8 cellular contexts compared by ENCODE assay signal in genomic region chr11:134139873-134140331, GRCh38.
DNase-seq lines count a peak whose midpoint lies in the region; ATAC-seq, FAIRE-seq and TF ChIP-seq lines count a peak whose summit lies in the region.

No MANE protein-coding gene starts in this region.

- peak; percentile 90 for TF ChIP-seq CTCF in psoas muscle (IDR thresholded peaks at IDR 0.05)

- H3K27ac ChIP-seq in right cardiac atrium (ENCODE audit: low read length) = no peak overlapping the region
- H3K27ac ChIP-seq in psoas muscle = no peak overlapping the region

- no peaks in the 10 kb centered on the region for H3K4me1 ChIP-seq in right cardiac atrium (ENCODE audit: control insufficient read depth, insufficient read depth, low read length)
- H3K4me1 ChIP-seq in psoas muscle = no peaks in the 10 kb centered on the region

- H3K4me3 ChIP-seq in Jurkat, Clone E6-1 (ENCODE audit: low read length) = no peak overlapping the region
- H3K4me3 ChIP-seq in right cardiac atrium (ENCODE audit: low read length) = no peak overlapping the region
- no peak overlapping the region for H3K4me3 ChIP-seq in psoas muscle

- intact Hi-C loops in right cardiac atrium (cut with DNase I) = loop anchor here (1.0 to 10.0 kb wide), 5 partner anchors 88 to 215 kb away; no protein-coding TSS in a partner anchor
- intact Hi-C loops in psoas muscle (cut with DNase I) = loop anchor here (1.0 to 5.0 kb wide), 3 partner anchors 89 to 213 kb away; no protein-coding TSS in a partner anchor

- FAIRE-seq in RCC 7860 (lab: Jason Lieb, UNC) = no peak

- no peaks in the 10 kb centered on the region for H3K27me3 ChIP-seq in right cardiac atrium (ENCODE audit: control insufficient read depth, insufficient read depth)
- no peaks in the 10 kb centered on the region for H3K27me3 ChIP-seq in psoas muscle (ENCODE audit: insufficient read depth in 3 of 3, low read length in 2 of 3)

- H3K36me3 ChIP-seq in psoas muscle (ENCODE audit: insufficient read depth in 1 of 2, low read depth in 1 of 2) = peaks cover 0 to under 1% of the 10 kb centered on the region in 2 donors

- no peak for TF ChIP-seq POLR2A in GM18505 (IDR thresholded peaks at IDR 0.05; ENCODE audit: borderline replicate concordance, extremely low read depth, insufficient read depth, insufficient read length)

- 44% methylated on average over 10 of the region's 10 CpGs for WGBS in right cardiac atrium
- 28 to 30% (median 28%) methylated on average over 10 of the region's 10 CpGs for WGBS in psoas muscle, 3 donors

- ATAC-seq in GM18505 (IDR thresholded peaks at IDR 0.05; ENCODE audit: unreplicated experiment) (peak; percentile 80), right cardiac atrium (peak; percentile 87 to 89), psoas muscle (peak; percentile 88 to 96 (median 94)), HG03565 (IDR thresholded peaks at IDR 0.05; ENCODE audit: unreplicated experiment) (no peak)

- DNase-seq in AML-193 (lab: John Stamatoyannopoulos, UW) (peak; percentile 39 to 40), RCC 7860 (ENCODE audit: low spot score) (peak; percentile 25), anterior cingulate cortex (lab: John Stamatoyannopoulos, UW) (peak in 50 of 58 donors; percentile 34 to 91 (median 69)), right cardiac atrium (peak; percentile 40 to 73 (median 64)), psoas muscle (peak in 1 of 2 donors; percentile 40)
- peak; percentile 71 for DNase-seq in Jurkat, Clone E6-1 (ENCODE audit: low read depth, low spot score)

- no peaks in the 10 kb centered on the region for H3K9me3 ChIP-seq in right cardiac atrium (ENCODE audit: control insufficient read depth, low read length)
- H3K9me3 ChIP-seq in psoas muscle = no peaks in the 10 kb centered on the region
